ENCODE assay signal across 8 cellular contexts in the genomic region with DNA sequence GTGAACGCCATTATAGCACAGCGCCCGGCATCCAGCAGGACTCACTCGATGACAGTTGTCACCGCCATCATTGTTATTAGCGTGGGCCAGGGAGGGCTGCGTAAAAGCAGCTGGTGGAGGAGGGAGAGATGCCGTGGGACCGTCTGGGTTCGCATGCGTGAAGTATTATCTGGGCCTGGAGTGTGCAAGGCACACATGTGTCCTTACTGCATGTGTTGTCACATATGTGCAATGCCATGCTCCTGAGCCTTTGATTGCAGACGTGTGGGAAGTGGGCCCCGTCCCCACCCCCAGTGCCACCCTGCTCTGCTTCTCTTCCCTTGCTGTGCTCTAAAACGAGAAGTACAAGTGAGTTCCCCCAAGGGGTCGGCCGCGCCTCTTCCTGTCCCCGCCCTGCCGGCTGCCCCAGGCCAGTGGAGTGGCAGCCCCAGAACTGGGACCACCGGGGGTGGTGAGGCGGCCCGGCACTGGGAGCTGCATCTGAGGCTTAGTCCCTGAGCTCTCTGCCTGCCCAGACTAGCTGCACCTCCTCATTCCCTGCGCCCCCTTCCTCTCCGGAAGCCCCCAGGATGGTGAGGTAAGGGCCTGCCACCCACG. TPM values are rescaled to one million over a fixed set of nuclear protein-coding genes. Genes with fewer than 3 reads are reported as not detected.
DNase-seq lines count a peak whose midpoint lies in the region; ATAC-seq and TF ChIP-seq lines count a peak whose summit lies in the region.

Gene PTPN6, plus strand, starts transcription at position 413 of the 597 bp plus-strand sequence. Its CDS starts 157 bp downstream, at position 570.

- H3K4me3 Mint-ChIP-seq in activated T-cell treated with anti-CD3 and anti-CD28 coated beads, Interleukin-2, amount 50 U/mL, for 24 hours = peak within 1 kb of the TSS; percentile 99

- no peak for TF ChIP-seq CTCF in right atrium auricular region (IDR thresholded peaks at IDR 0.05)

- no peaks in the 10 kb centered on the region for H3K9me3 Mint-ChIP-seq in activated T-cell treated with anti-CD3 and anti-CD28 coated beads, Interleukin-2, amount 50 U/mL, for 24 hours

- no peaks in the 10 kb centered on the region for H3K27me3 Mint-ChIP-seq in activated T-cell treated with anti-CD3 and anti-CD28 coated beads, Interleukin-2, amount 50 U/mL, for 24 hours

- H3K27ac Mint-ChIP-seq in activated T-cell treated with anti-CD3 and anti-CD28 coated beads, Interleukin-2, amount 50 U/mL, for 24 hours = peak within 1 kb of the TSS; percentile 99

- H3K27me3 ChIP-seq in right atrium auricular region = no peaks in the 10 kb centered on the region

- H3K36me3 ChIP-seq in right atrium auricular region = peaks cover 5% of the 10 kb centered on the region

- peaks cover 0 to 27% of the 10 kb centered on the region in 2 donors for H3K4me1 ChIP-seq in right atrium auricular region

- H3K4me1 Mint-ChIP-seq in activated T-cell treated with anti-CD3 and anti-CD28 coated beads, Interleukin-2, amount 50 U/mL, for 24 hours (ENCODE audit: low read depth) = peaks cover 77% of the 10 kb centered on the region

- peak within 1 kb of the TSS; percentile 20 to 43 for H3K4me3 ChIP-seq in right atrium auricular region

- no peaks in the 10 kb centered on the region for H3K9me3 ChIP-seq in right atrium auricular region

- no peak for ATAC-seq in HG03025 (IDR thresholded peaks at IDR 0.05; ENCODE audit: low FRiP score, unreplicated experiment)

- DNase-seq in CMK (ENCODE audit: low read depth) (peak; percentile 84), KBM-7 (peak; percentile 84), right atrium auricular region (ENCODE audit: low spot score) (no peak), COLO829 (ENCODE audit: low spot score) (no peak), DMS 273 (lab: John Stamatoyannopoulos, UW; ENCODE audit: unreplicated experiment) (no peak)
- DNase-seq in activated T-cell treated with anti-CD3 and anti-CD28 coated beads, Interleukin-2, amount 50 U/mL, for 24 hours = peak; percentile 83
- peak; percentile 69 for DNase-seq in stimulated activated CD4-positive, alpha-beta T cell treated with anti-CD3 and anti-CD28 coated beads, Interleukin-4, amount 100 ng/mL, for 1 hour

- peaks cover 63% of the 10 kb centered on the region for H3K36me3 Mint-ChIP-seq in activated T-cell treated with anti-CD3 and anti-CD28 coated beads, Interleukin-2, amount 50 U/mL, for 24 hours (ENCODE audit: low read depth)

- H3K27ac ChIP-seq in right atrium auricular region = peak within 1 kb of the TSS; percentile 42 to 45

- in situ Hi-C loops in KBM-7 (cut with MboI; ENCODE audit: low pct_unique_long_range_greater_than_20kb, low sequenced_read_pairs) = no loop called here

RNA-seq across cellular contexts. Expression of gene PTPN6, which starts in this region (rescaled TPM):
- 1 to 10 TPM; 3.7 to 7.5 TPM for total RNA-seq in right atrium auricular region

Comparison
In these comparisons a context has a peak if more than half of its experiments do, and no peak if none do; other contexts are left out.
1. DNase-seq: peak in CMK (single experiment), KBM-7 (single experiment), activated T-cell treated with anti-CD3 and anti-CD28 coated beads, Interleukin-2, amount 50 U/mL, for 24 hours (single experiment) and stimulated activated CD4-positive, alpha-beta T cell treated with anti-CD3 and anti-CD28 coated beads, Interleukin-4, amount 100 ng/mL, for 1 hour (single experiment); none in right atrium auricular region (single experiment), COLO829 (single experiment) and DMS 273 (single experiment).